ENCODE assay signal across 17 cellular contexts in the genomic region with DNA sequence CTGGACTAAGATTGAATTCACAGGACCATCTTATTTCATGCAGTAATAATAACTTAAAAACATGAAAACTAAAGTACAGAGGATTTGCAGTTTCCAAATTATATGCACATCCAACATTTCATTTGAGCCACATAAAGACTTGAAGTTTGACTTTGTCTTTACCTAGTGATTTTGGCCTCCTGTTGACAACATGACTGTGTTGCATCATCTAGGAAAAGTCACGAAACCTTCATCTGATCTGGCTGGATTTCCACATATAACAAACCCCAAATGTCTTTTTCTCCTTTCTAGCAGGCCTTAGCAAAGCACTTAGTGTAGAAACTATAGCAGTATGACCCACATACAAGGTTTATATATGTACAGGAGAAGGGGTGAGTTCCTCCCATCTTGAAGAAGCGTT.
A peak's percentile ranks its signal among the peaks of the same experiment; 100 is the strongest.
DNase-seq lines count a peak whose midpoint lies in the region; TF ChIP-seq lines count a peak whose summit lies in the region.
"Had no signal": no experiment of that assay in that cellular context is flagged by ENCODE, and none has a peak within 500 bp of the region (broad histone marks: within the 10 kb centered on the region; RNA-seq: fewer than 3 reads in every experiment).

No MANE protein-coding gene starts in this region.

- H3F3A ChIP-seq in GM23248 (ENCODE audit: insufficient read depth): no peaks in the 10 kb centered on the region

- no peak overlapping the region for H3K9ac ChIP-seq in GM23248
- H3K9ac ChIP-seq in liver (ENCODE audit: low read depth in 1 of 2, low read length in 2 of 2): no peak overlapping the region

- H3K27me3 ChIP-seq in GM23248 (replicated peaks; ENCODE audit: insufficient read depth): no peaks in the 10 kb centered on the region
- H3K27me3 ChIP-seq in liver (ENCODE audit: control insufficient read depth in 4 of 4, insufficient read depth in 4 of 4, low read length in 3 of 4): no peaks in the 10 kb centered on the region

- DNase-seq in AG09319 (ENCODE audit: extremely low read depth, low read depth): peak; percentile 5
- peak; percentile 23 for DNase-seq in GM23248
- peak; percentile 13 for DNase-seq in choroid plexus epithelial cell (ENCODE audit: low read depth)
- no peak for DNase-seq in activated CD4-positive, alpha-beta T cell treated with anti-CD3 and anti-CD28 coated beads for 1 hour
- no peak for DNase-seq in HuH-7.5 (ENCODE audit: low spot score)
- DNase-seq in DMS153 (lab: John Stamatoyannopoulos, UW): no peak
- DNase-seq: DND-41, KBM-7, NCI-H1048, NCI-H1436, NCI-H1930, NCI-H226, NCI-H524, Right ventricle myocardium superior had no signal

- H3K9me2 ChIP-seq in GM23248 (ENCODE audit: insufficient read depth): no peaks in the 10 kb centered on the region

- H3K79me2 ChIP-seq in GM23248 (ENCODE audit: insufficient read depth): no peaks in the 10 kb centered on the region

- H3K27ac ChIP-seq in GM23248 (no peak overlapping the region), liver (ENCODE audit: low read depth in 1 of 2, low read length in 2 of 2) (peak overlapping the region; percentile 40 to 59)
- H3K27ac ChIP-seq: A549 had no signal

- no peak for TF ChIP-seq CTCF in AG09319 (IDR thresholded peaks at IDR 0.05; ENCODE audit: low read depth, low read length)
- no peak for TF ChIP-seq CTCF in choroid plexus epithelial cell (conservative IDR thresholded peaks at IDR 0.05; ENCODE audit: low read depth, low read length)
- TF ChIP-seq CTCF in liver (IDR thresholded peaks at IDR 0.05; ENCODE audit: low read depth, low read length, missing input control): no peak

- TF ChIP-seq RAD21 in liver (IDR thresholded peaks at IDR 0.05): peak in 1 of 2 donors; percentile 44

- H3K4me3 ChIP-seq in GM23248 (no peak overlapping the region), choroid plexus epithelial cell (ENCODE audit: low read depth, low read length) (no peak overlapping the region), liver (ENCODE audit: low read depth in 1 of 3, low read length in 3 of 3) (no peak overlapping the region)
- H3K4me3 ChIP-seq: A549, GM23338 had no signal

- no peak overlapping the region for H2AFZ ChIP-seq in GM23248

- H3K9me3 ChIP-seq in GM23248 (ENCODE audit: low read depth) (no peaks in the 10 kb centered on the region), liver (ENCODE audit: control insufficient read depth in 4 of 4, low read length in 3 of 4) (no peaks in the 10 kb centered on the region)
- H3K9me3 ChIP-seq: A549 had no signal

- in situ Hi-C loops in GM23248 (cut with MboI): no loop called here

- no peak overlapping the region for H3K4me2 ChIP-seq in GM23248 (ENCODE audit: unreplicated experiment)
- H3K4me2 ChIP-seq: A549, GM23338 had no signal

- H3K4me1 ChIP-seq in GM23248 (ENCODE audit: insufficient read depth): no peaks in the 10 kb centered on the region
- peaks cover 0 to 13% (median 12%) of the 10 kb centered on the region in 4 donors for H3K4me1 ChIP-seq in liver (ENCODE audit: control insufficient read depth in 4 of 4, insufficient read depth in 4 of 4, low read length in 3 of 4)
- H3K4me1 ChIP-seq: A549 had no signal

- no peaks in the 10 kb centered on the region for H4K20me1 ChIP-seq in GM23248 (ENCODE audit: insufficient read depth)

- H3K36me3 ChIP-seq in GM23248 (ENCODE audit: low read depth) (no peaks in the 10 kb centered on the region), liver (ENCODE audit: control insufficient read depth in 4 of 4, insufficient read depth in 3 of 4, low read depth in 1 of 4, low read length in 3 of 4) (no peaks in the 10 kb centered on the region)

- 69 to 72% methylated on average over 2 of the region's 2 CpGs for WGBS in GM23248 (ENCODE audit: low coverage in 1 of 2, low lambda C conversion rate in 2 of 2, missing lambda C conversion rate in 2 of 2), 2 experiments
- 58% methylated on average over 2 of the region's 2 CpGs for WGBS in liver

TF ChIP-seq in liver, 16 proteins besides CTCF, POLR2A, EP300 and RAD21:
- TF ChIP-seq FOXA1 (IDR thresholded peaks at IDR 0.05): peak; percentile 39
- TF ChIP-seq HNF4G (IDR thresholded peaks at IDR 0.05): no peak
- TF ChIP-seq NR2F2 (IDR thresholded peaks at IDR 0.05): no peak
- peak; percentile 58 for TF ChIP-seq FOXA2 (IDR thresholded peaks at IDR 0.05)
- TF ChIP-seq RXRA (IDR thresholded peaks at IDR 0.05): peak in 1 of 2 donors; percentile 75
- TF ChIP-seq, protein P1, sequence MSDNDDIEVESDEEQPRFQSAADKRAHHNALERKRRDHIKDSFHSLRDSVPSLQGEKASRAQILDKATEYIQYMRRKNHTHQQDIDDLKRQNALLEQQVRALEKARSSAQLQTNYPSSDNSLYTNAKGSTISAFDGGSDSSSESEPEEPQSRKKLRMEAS (IDR thresholded peaks at IDR 0.05): peak; percentile 42
- TF ChIP-seq SP1 (IDR thresholded peaks at IDR 0.05): no peak
- TF ChIP-seq, protein P2, sequence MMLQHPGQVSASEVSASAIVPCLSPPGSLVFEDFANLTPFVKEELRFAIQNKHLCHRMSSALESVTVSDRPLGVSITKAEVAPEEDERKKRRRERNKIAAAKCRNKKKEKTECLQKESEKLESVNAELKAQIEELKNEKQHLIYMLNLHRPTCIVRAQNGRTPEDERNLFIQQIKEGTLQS (IDR thresholded peaks at IDR 0.05): peak; percentile 66
- peak in 1 of 2 donors; percentile 30 for TF ChIP-seq EGR1 (IDR thresholded peaks at IDR 0.05; ENCODE audit: low read depth in 2 of 2)
- TF ChIP-seq JUND (IDR thresholded peaks at IDR 0.05): peak in 1 of 2 donors; percentile 58
- no peak for TF ChIP-seq GABPA (IDR thresholded peaks at IDR 0.05 in 1 of 2, conservative IDR thresholded peaks at IDR 0.05 in 1 of 2)
- TF ChIP-seq, protein P3, sequence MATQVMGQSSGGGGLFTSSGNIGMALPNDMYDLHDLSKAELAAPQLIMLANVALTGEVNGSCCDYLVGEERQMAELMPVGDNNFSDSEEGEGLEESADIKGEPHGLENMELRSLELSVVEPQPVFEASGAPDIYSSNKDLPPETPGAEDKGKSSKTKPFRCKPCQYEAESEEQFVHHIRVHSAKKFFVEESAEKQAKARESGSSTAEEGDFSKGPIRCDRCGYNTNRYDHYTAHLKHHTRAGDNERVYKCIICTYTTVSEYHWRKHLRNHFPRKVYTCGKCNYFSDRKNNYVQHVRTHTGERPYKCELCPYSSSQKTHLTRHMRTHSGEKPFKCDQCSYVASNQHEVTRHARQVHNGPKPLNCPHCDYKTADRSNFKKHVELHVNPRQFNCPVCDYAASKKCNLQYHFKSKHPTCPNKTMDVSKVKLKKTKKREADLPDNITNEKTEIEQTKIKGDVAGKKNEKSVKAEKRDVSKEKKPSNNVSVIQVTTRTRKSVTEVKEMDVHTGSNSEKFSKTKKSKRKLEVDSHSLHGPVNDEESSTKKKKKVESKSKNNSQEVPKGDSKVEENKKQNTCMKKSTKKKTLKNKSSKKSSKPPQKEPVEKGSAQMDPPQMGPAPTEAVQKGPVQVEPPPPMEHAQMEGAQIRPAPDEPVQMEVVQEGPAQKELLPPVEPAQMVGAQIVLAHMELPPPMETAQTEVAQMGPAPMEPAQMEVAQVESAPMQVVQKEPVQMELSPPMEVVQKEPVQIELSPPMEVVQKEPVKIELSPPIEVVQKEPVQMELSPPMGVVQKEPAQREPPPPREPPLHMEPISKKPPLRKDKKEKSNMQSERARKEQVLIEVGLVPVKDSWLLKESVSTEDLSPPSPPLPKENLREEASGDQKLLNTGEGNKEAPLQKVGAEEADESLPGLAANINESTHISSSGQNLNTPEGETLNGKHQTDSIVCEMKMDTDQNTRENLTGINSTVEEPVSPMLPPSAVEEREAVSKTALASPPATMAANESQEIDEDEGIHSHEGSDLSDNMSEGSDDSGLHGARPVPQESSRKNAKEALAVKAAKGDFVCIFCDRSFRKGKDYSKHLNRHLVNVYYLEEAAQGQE (IDR thresholded peaks at IDR 0.05): no peak
- no peak for TF ChIP-seq TAF1 (conservative IDR thresholded peaks at IDR 0.05)
- TF ChIP-seq YY1 (IDR thresholded peaks at IDR 0.05): peak; percentile 17
- TF ChIP-seq, protein P4, sequence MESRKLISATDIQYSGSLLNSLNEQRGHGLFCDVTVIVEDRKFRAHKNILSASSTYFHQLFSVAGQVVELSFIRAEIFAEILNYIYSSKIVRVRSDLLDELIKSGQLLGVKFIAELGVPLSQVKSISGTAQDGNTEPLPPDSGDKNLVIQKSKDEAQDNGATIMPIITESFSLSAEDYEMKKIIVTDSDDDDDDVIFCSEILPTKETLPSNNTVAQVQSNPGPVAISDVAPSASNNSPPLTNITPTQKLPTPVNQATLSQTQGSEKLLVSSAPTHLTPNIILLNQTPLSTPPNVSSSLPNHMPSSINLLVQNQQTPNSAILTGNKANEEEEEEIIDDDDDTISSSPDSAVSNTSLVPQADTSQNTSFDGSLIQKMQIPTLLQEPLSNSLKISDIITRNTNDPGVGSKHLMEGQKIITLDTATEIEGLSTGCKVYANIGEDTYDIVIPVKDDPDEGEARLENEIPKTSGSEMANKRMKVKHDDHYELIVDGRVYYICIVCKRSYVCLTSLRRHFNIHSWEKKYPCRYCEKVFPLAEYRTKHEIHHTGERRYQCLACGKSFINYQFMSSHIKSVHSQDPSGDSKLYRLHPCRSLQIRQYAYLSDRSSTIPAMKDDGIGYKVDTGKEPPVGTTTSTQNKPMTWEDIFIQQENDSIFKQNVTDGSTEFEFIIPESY (IDR thresholded peaks at IDR 0.05): no peak
- peak in 1 of 2 donors; percentile 72 for TF ChIP-seq HNF4A (conservative IDR thresholded peaks at IDR 0.05)

Comparison
In these comparisons a context has a peak if more than half of its experiments do, and no peak if none do; other contexts are left out.
1. DNase-seq: peak in AG09319 (single experiment), GM23248 (single experiment) and choroid plexus epithelial cell (single experiment); none in activated CD4-positive, alpha-beta T cell treated with anti-CD3 and anti-CD28 coated beads for 1 hour (single experiment), HuH-7.5 (single experiment) and DMS153 (single experiment).